ENCODE assay signal across 20 cellular contexts in genomic region chr9:121328476-121328875, GRCh38. TPM values are rescaled to one million over a fixed set of nuclear protein-coding genes. Genes with fewer than 3 reads are reported as not detected.
DNase-seq lines count a peak whose midpoint lies in the region; ATAC-seq and TF ChIP-seq lines count a peak whose summit lies in the region.
"Had no signal": no experiment of that assay in that cellular context is flagged by ENCODE, and none has a peak within 500 bp of the region (broad histone marks: within the 10 kb centered on the region; RNA-seq: fewer than 3 reads in every experiment).

No MANE protein-coding gene starts in this region.

- no peak for ATAC-seq in Right ventricle myocardium superior (ENCODE audit: poor library complexity)
- no peak for ATAC-seq in GM18870 (IDR thresholded peaks at IDR 0.05; ENCODE audit: unreplicated experiment)
- ATAC-seq: activated T-cell treated with anti-CD3 and anti-CD28 coated beads, Interleukin-2, amount 50 U/mL, for 72 hours had no signal

- peaks cover 97% of the 10 kb centered on the region for H3K36me3 ChIP-seq in left ventricle myocardium inferior
- peaks cover 76 to 82% of the 10 kb centered on the region in 2 donors for H3K36me3 ChIP-seq in stomach smooth muscle (ENCODE audit: control insufficient read depth in 2 of 2, insufficient read depth in 2 of 2, low read length in 2 of 2)
- no peaks in the 10 kb centered on the region for H3K36me3 ChIP-seq in uterus
- no peaks in the 10 kb centered on the region for H3K36me3 ChIP-seq in SJCRH30

- H3K4me1 ChIP-seq in left ventricle myocardium inferior (peaks cover 99% of the 10 kb centered on the region), stomach smooth muscle (ENCODE audit: control insufficient read depth, insufficient read depth, low read length) (peaks cover 47% of the 10 kb centered on the region), uterus (peaks cover 0 to 15% of the 10 kb centered on the region in 2 donors), SJCRH30 (peaks cover 5% of the 10 kb centered on the region; the same call in 1 of the 2 replicates)

- no peak for TF ChIP-seq POLR2A in uterus (IDR thresholded peaks at IDR 0.05)

- DNase-seq in left ventricle myocardium inferior = no peak
- no peak for DNase-seq in Right ventricle myocardium superior
- no peak for DNase-seq in uterus
- no peak for DNase-seq in T1000 (lab: John Stamatoyannopoulos, UW)
- DNase-seq in SJCRH30 = no peak
- DNase-seq: activated CD4-positive, alpha-beta T cell treated with anti-CD3 and anti-CD28 coated beads, Interleukin-2, amount 10 ng/mL, durations not matched to agents 7 days and 5 days; activated naive CD4-positive, alpha-beta T cell treated with anti-CD3 and anti-CD28 coated beads for 36 hours; activated T-cell treated with anti-CD3 and anti-CD28 coated beads, Interleukin-2, amount 50 U/mL, for 72 hours; CD8-positive, alpha-beta memory T cell; foreskin fibroblast; hypothalamus; NCI-H1092 treated with DMSO at 0.1 percent for 48 hours; NCI-H2029; NCI-H2227 treated with DMSO at 0.1 percent for 48 hours; stimulated activated CD4-positive, alpha-beta T cell treated with anti-CD3 and anti-CD28 coated beads, Interleukin-1b, Interleukin-23, amount 100 ng/mL, for 48 hours; WERI-Rb-1 had no signal

- H3K4me3 ChIP-seq in left ventricle myocardium inferior = no peak overlapping the region
- H3K4me3 ChIP-seq in stomach smooth muscle (ENCODE audit: low read length in 2 of 2) = no peak overlapping the region
- H3K4me3 ChIP-seq in uterus = no peak overlapping the region
- H3K4me3 ChIP-seq in SJCRH30 = no peak overlapping the region
- H3K4me3 ChIP-seq: skin epidermis had no signal

- H3K27ac ChIP-seq in left ventricle myocardium inferior (replicated peaks) (peak overlapping the region; percentile 95), layer of hippocampus (ENCODE audit: low read depth, low read length) (peak overlapping the region; percentile 36), stomach smooth muscle (ENCODE audit: low read length) (peak overlapping the region; percentile 99), uterus (peak overlapping the region; percentile 82 to 98), SJCRH30 (no peak overlapping the region)
- H3K27ac ChIP-seq: WERI-Rb-1 had no signal

- H3K27me3 ChIP-seq in left ventricle myocardium inferior (ENCODE audit: low read depth) = no peaks in the 10 kb centered on the region
- no peaks in the 10 kb centered on the region for H3K27me3 ChIP-seq in layer of hippocampus (ENCODE audit: control insufficient read depth, insufficient read depth, low read length)
- H3K27me3 ChIP-seq in stomach smooth muscle (ENCODE audit: control insufficient read depth in 1 of 2, insufficient read depth in 2 of 2, low read length in 2 of 2) = no peaks in the 10 kb centered on the region
- no peaks in the 10 kb centered on the region for H3K27me3 ChIP-seq in uterus
- no peaks in the 10 kb centered on the region for H3K27me3 ChIP-seq in SJCRH30

- H3K9me3 ChIP-seq in left ventricle myocardium inferior (replicated peaks) (no peaks in the 10 kb centered on the region), stomach smooth muscle (ENCODE audit: control insufficient read depth in 2 of 2, low read length in 2 of 2) (no peaks in the 10 kb centered on the region), uterus (no peaks in the 10 kb centered on the region), SJCRH30 (replicated peaks) (no peaks in the 10 kb centered on the region)

- TF ChIP-seq CTCF in left ventricle myocardium inferior (IDR thresholded peaks at IDR 0.05; ENCODE audit: borderline replicate concordance) (no peak), uterus (IDR thresholded peaks at IDR 0.05) (no peak)

- intact Hi-C loops in left ventricle myocardium inferior (cut with micrococcal nuclease) = no loop called here
- intact Hi-C loops in Right ventricle myocardium superior (cut with DNase I) = no loop called here
- intact Hi-C loops in uterus (cut with DNase I; ENCODE audit: low total_unique reads) = loop anchor here (10.0 kb wide), 1 partner anchor 46 kb away; the partner anchor contains the start of gene STOM

- peak overlapping the region in 1 of 2 donors; percentile 36 for H3K9ac ChIP-seq in stomach smooth muscle (ENCODE audit: low read length in 2 of 2)

RNA-seq across cellular contexts. Expression of gene STOM, which starts 41.6 kb away (rescaled TPM):
- 165 TPM for total RNA-seq in left ventricle myocardium inferior
- 155 TPM for total RNA-seq in Right ventricle myocardium superior
- 100 to 1,000 TPM; 143 to 299 (median 158) TPM for total RNA-seq in uterus
- 31.6 and 32.8 TPM in 2 replicates for total RNA-seq in SJCRH30 (2014; rRNA removed; shearing (Covaris generic))
